8 cellular contexts compared by ENCODE assay signal in the genomic region with DNA sequence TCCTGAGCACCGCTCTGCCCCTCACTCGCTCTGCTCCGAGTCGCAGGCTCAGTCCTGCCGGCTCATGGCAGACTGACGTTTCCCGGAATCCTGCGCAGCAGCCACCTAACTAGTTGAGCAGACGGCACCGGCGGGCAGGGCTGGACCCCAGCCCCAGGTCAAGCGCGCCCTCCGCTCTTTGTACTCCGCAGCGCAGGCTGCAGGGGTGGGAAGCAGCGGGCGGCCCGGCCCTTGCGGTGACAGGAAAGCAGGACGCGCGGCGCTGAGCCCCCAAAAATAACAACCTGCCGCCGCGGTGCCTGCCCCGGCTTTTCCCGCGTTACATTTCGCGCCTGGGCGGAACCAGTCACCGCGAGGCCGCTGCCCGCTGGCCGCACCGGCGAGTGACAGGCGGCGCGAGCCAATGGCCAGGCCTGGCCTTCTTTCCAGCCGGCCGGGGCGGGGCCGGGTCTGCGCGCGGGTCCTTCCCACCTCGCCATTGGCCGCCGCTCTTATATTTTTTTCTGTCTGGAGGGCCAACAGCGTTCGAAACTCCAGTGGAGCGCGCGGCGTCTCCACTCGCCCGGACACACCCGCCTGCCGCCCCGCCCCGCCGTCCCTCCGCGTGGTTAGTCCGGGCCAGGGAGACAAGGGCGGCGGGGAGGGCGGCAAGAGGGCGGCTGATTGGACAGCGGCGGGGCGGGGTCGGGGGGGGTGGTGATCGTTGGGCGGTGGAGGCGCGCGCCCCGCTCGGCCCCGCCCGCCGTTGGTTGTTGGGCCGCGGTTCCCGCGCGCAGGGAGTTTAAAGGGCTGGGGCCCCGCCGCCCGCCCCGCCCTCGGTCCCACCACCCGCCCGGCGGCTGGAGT. TPM values are rescaled to one million over a fixed set of nuclear protein-coding genes. Genes with fewer than 3 reads are reported as not detected.
A peak's percentile ranks its signal among the peaks of the same experiment; 100 is the strongest.
DNase-seq lines count a peak whose midpoint lies in the region; ATAC-seq lines count a peak whose summit lies in the region.

A gene (minus strand): TSS at position 297 of the 846 bp plus-strand sequence. CDS start 338 bp downstream, outside the sequence.

- peak; percentile 85 for DNase-seq in COLO829 (ENCODE audit: low spot score)
- peak; percentile 96 for DNase-seq in HT-29 (ENCODE audit: low spot score)
- peak; percentile 94 for DNase-seq in NK-92 treated with Interleukin-12 subunit alpha and Interleukin-12 subunit beta, amount 100 ng/mL, for 24 hours (lab: John Stamatoyannopoulos, UW)
- DNase-seq in activated CD8-positive, alpha-beta memory T cell treated with anti-CD3 and anti-CD28 coated beads for 24 hours: peak; percentile 95
- peak; percentile 84 for DNase-seq in effector CD4-positive, alpha-beta T cell
- DNase-seq in memory B cell (ENCODE audit: low spot score in 2 of 2): peak; percentile 78 to 86
- peak; percentile 83 for DNase-seq in stimulated activated CD8-positive, alpha-beta memory T cell treated with anti-CD3 and anti-CD28 coated beads, Interleukin-12 subunit alpha, Interleukin-12 subunit beta, amount 100 ng/mL, for 1 hour (ENCODE audit: low read depth)

- no peaks in the 10 kb centered on the region for H3K27me3 Mint-ChIP-seq in memory B cell

- peaks cover 24% of the 10 kb centered on the region for H3K4me1 Mint-ChIP-seq in memory B cell

- H3K4me3 Mint-ChIP-seq in memory B cell: peak within 1 kb of the TSS; percentile 90

- H3K27ac Mint-ChIP-seq in memory B cell: peak within 1 kb of the TSS; percentile 92

- H3K9me3 Mint-ChIP-seq in memory B cell: no peaks in the 10 kb centered on the region

- ATAC-seq in GM21360 (IDR thresholded peaks at IDR 0.05; ENCODE audit: unreplicated experiment) (peak; percentile 56), memory B cell (ENCODE audit: low read depth) (peak; percentile 66)

- no peaks in the 10 kb centered on the region for H3K36me3 Mint-ChIP-seq in memory B cell

RNA-seq across cellular contexts. Expression of the gene that starts here (rescaled TPM):
- total RNA-seq in HT-29 (2014; rRNA removed; shearing (Covaris generic)): 18.7 and 22.0 TPM in 2 replicates

Comparison
In these comparisons a context has a peak if more than half of its experiments do, and no peak if none do; other contexts are left out.
1. Peak in every context shown above with its lines: DNase-seq and ATAC-seq.